16 cellular contexts compared by ENCODE assay signal in genomic region chr2:68811364-68811763, GRCh38. TPM values are rescaled to one million over a fixed set of nuclear protein-coding genes. Genes with fewer than 3 reads are reported as not detected.
A peak's percentile ranks its signal among the peaks of the same experiment; 100 is the strongest.
DNase-seq lines count a peak whose midpoint lies in the region; ATAC-seq, FAIRE-seq and TF ChIP-seq lines count a peak whose summit lies in the region.
"Had no signal": no experiment of that assay in that cellular context is flagged by ENCODE, and none has a peak within 500 bp of the region (broad histone marks: within the 10 kb centered on the region; RNA-seq: fewer than 3 reads in every experiment).

No MANE protein-coding gene starts in this region.

- CTCF ChIA-PET in activated naive CD4-positive, alpha-beta T cell treated with anti-CD3 and anti-CD28 coated beads for 36 hours (lab: Charles Lee): no interaction called here

- ATAC-seq in upper lobe of right lung: peak; percentile 24
- ATAC-seq: GM12878, WTC11 had no signal

- H3K9ac ChIP-seq in astrocyte (ENCODE audit: low read length): no peak overlapping the region

- intact Hi-C loops in activated naive CD4-positive, alpha-beta T cell treated with anti-CD3 and anti-CD28 coated beads for 36 hours (cut with micrococcal nuclease): no loop called here
- intact Hi-C loops in upper lobe of right lung (cut with DNase I): no loop called here

- peak overlapping the region; percentile 9 for H3K4me2 ChIP-seq in astrocyte (ENCODE audit: low read length)

- no peak for FAIRE-seq in astrocyte (lab: Jason Lieb, UNC)
- FAIRE-seq: GM12878 had no signal

- no peaks in the 10 kb centered on the region for H4K20me1 ChIP-seq in astrocyte (ENCODE audit: insufficient read depth, low read length)

- H3K79me2 ChIP-seq in astrocyte (ENCODE audit: insufficient read depth, low read length): no peaks in the 10 kb centered on the region

- H2AFZ ChIP-seq in astrocyte (ENCODE audit: low read depth, low read length): no peak overlapping the region

- H3K4me1 ChIP-seq in astrocyte (ENCODE audit: insufficient read depth, low read length) (no peaks in the 10 kb centered on the region), upper lobe of right lung (peaks cover 37% of the 10 kb centered on the region)

- peaks cover 44% of the 10 kb centered on the region for H3K36me3 Mint-ChIP-seq in activated naive CD4-positive, alpha-beta T cell treated with anti-CD3 and anti-CD28 coated beads for 36 hours (ENCODE audit: low read depth)
- H3K36me3 Mint-ChIP-seq in astrocyte (ENCODE audit: low read depth, unreplicated experiment): no peaks in the 10 kb centered on the region
- H3K36me3 Mint-ChIP-seq: WTC11 had no signal

- peak overlapping the region; percentile 38 for H3K27ac Mint-ChIP-seq in activated naive CD4-positive, alpha-beta T cell treated with anti-CD3 and anti-CD28 coated beads for 36 hours
- H3K27ac Mint-ChIP-seq in astrocyte (ENCODE audit: unreplicated experiment): peak overlapping the region; percentile 91
- H3K27ac Mint-ChIP-seq: WTC11 had no signal

- DNase-seq in activated naive CD4-positive, alpha-beta T cell treated with anti-CD3 and anti-CD28 coated beads for 36 hours: no peak
- no peak for DNase-seq in activated naive CD4-positive, alpha-beta T cell treated with anti-CD3 and anti-CD28 coated beads, Interleukin-2, amount 50 U/mL, for 16 hours
- DNase-seq in astrocyte (ENCODE audit: low read depth): peak; percentile 48
- peak; percentile 44 for DNase-seq in hepatic stellate cell (ENCODE audit: low spot score)
- no peak for DNase-seq in upper lobe of right lung
- DNase-seq in NCI-H526 treated with DMSO at 0.1 percent for 48 hours (lab: John Stamatoyannopoulos, UW): no peak
- DNase-seq in A172 (ENCODE audit: low spot score): no peak
- DNase-seq in NCI-H345 (lab: John Stamatoyannopoulos, UW): no peak
- DNase-seq: ACHN; central memory CD4-positive, alpha-beta T cell; NCI-H524 treated with DMSO at 0.1 percent for 48 hours; retina had no signal

- no peaks in the 10 kb centered on the region for H3K9me3 ChIP-seq in astrocyte (ENCODE audit: insufficient read depth, low read depth, low read length)
- H3K9me3 ChIP-seq in upper lobe of right lung: no peaks in the 10 kb centered on the region

- H3K27me3 ChIP-seq in astrocyte (ENCODE audit: insufficient read depth, low read length) (peaks cover 2% of the 10 kb centered on the region), upper lobe of right lung (no peaks in the 10 kb centered on the region)

- H3K9me3 Mint-ChIP-seq in activated naive CD4-positive, alpha-beta T cell treated with anti-CD3 and anti-CD28 coated beads for 36 hours: no peaks in the 10 kb centered on the region
- H3K9me3 Mint-ChIP-seq in astrocyte (ENCODE audit: unreplicated experiment): no peaks in the 10 kb centered on the region
- H3K9me3 Mint-ChIP-seq: WTC11 had no signal

- peaks cover 24% of the 10 kb centered on the region for H3K4me1 Mint-ChIP-seq in activated naive CD4-positive, alpha-beta T cell treated with anti-CD3 and anti-CD28 coated beads for 36 hours (ENCODE audit: low read depth)
- peaks cover 42% of the 10 kb centered on the region for H3K4me1 Mint-ChIP-seq in astrocyte (ENCODE audit: low read depth, unreplicated experiment)

- H3K27ac ChIP-seq in astrocyte (ENCODE audit: low read depth, low read length): no peak overlapping the region
- no peak overlapping the region for H3K27ac ChIP-seq in upper lobe of right lung

- H3K27me3 Mint-ChIP-seq in activated naive CD4-positive, alpha-beta T cell treated with anti-CD3 and anti-CD28 coated beads for 36 hours (ENCODE audit: low read depth): no peaks in the 10 kb centered on the region
- no peaks in the 10 kb centered on the region for H3K27me3 Mint-ChIP-seq in astrocyte (ENCODE audit: low read depth, unreplicated experiment)

- H3K4me3 ChIP-seq in astrocyte (ENCODE audit: insufficient read depth, low read depth, low read length) (no peak overlapping the region), upper lobe of right lung (no peak overlapping the region)
- H3K4me3 ChIP-seq: GM12878 had no signal

- TF ChIP-seq CTCF in astrocyte (IDR thresholded peaks at IDR 0.05; ENCODE audit: insufficient read depth, low read depth, low read length) (no peak), upper lobe of right lung (IDR thresholded peaks at IDR 0.05) (no peak)

- H3K36me3 ChIP-seq in astrocyte (ENCODE audit: insufficient read depth, low read length) (no peaks in the 10 kb centered on the region), upper lobe of right lung (peaks cover 60% of the 10 kb centered on the region)

- H3K4me3 Mint-ChIP-seq in activated naive CD4-positive, alpha-beta T cell treated with anti-CD3 and anti-CD28 coated beads for 36 hours: no peak overlapping the region
- H3K4me3 Mint-ChIP-seq in astrocyte (ENCODE audit: unreplicated experiment): no peak overlapping the region
- H3K4me3 Mint-ChIP-seq: WTC11 had no signal

RNA-seq across cellular contexts. Expression of gene BMP10, which starts 59.8 kb away (rescaled TPM):
- not detected for total RNA-seq in activated naive CD4-positive, alpha-beta T cell treated with anti-CD3 and anti-CD28 coated beads for 36 hours
- total RNA-seq in astrocyte: not detected in 2 replicates
- total RNA-seq in upper lobe of right lung: 1.4 TPM
- 0.46 TPM in 1 of 2 replicates, not detected in the other for total RNA-seq in A172 (2014; rRNA removed; shearing (Covaris generic))
- total RNA-seq: GM12878, H4, subcutaneous adipose tissue, WTC11 had no signal

Comparison
In these comparisons a context has a peak if more than half of its experiments do, and no peak if none do; other contexts are left out.
1. DNase-seq: peak in astrocyte (single experiment) and hepatic stellate cell (single experiment); none in activated naive CD4-positive, alpha-beta T cell treated with anti-CD3 and anti-CD28 coated beads for 36 hours (single experiment), activated naive CD4-positive, alpha-beta T cell treated with anti-CD3 and anti-CD28 coated beads, Interleukin-2, amount 50 U/mL, for 16 hours (single experiment), upper lobe of right lung (single experiment), NCI-H526 treated with DMSO at 0.1 percent for 48 hours (single experiment), A172 (single experiment) and NCI-H345 (single experiment).